26 cellular contexts compared by ENCODE assay signal in genomic region chr2:222926915-222927314, GRCh38.
"Had no signal": no experiment of that assay in that cellular context is flagged by ENCODE, and none has a peak within 500 bp of the region (broad histone marks: within the 10 kb centered on the region; RNA-seq: fewer than 3 reads in every experiment).

No MANE protein-coding gene starts in this region.

- H3K27me3 Mint-ChIP-seq: activated CD8-positive, alpha-beta memory T cell treated with anti-CD3 and anti-CD28 coated beads, Interleukin-2, amount 10 ng/mL, durations not matched to agents 7 days and 5 days; activated naive CD8-positive, alpha-beta T cell; activated T-helper 17 cell treated with anti-CD3 and anti-CD28 coated beads, Interleukin-2, amount 50 U/mL, for 72 hours had no signal

- H3K4me3 Mint-ChIP-seq: activated CD8-positive, alpha-beta memory T cell treated with anti-CD3 and anti-CD28 coated beads, Interleukin-2, amount 10 ng/mL, durations not matched to agents 7 days and 5 days; activated naive CD4-positive, alpha-beta T cell treated with anti-CD3 and anti-CD28 coated beads for 36 hours; activated naive CD8-positive, alpha-beta T cell; activated T-cell treated with anti-CD3 and anti-CD28 coated beads, Interleukin-2, amount 50 U/mL, for 4 hours; activated T-helper 17 cell treated with anti-CD3 and anti-CD28 coated beads, Interleukin-2, amount 50 U/mL, for 72 hours had no signal

- H3K27ac Mint-ChIP-seq: activated CD8-positive, alpha-beta memory T cell treated with anti-CD3 and anti-CD28 coated beads, Interleukin-2, amount 10 ng/mL, durations not matched to agents 7 days and 5 days; activated naive CD4-positive, alpha-beta T cell treated with anti-CD3 and anti-CD28 coated beads for 36 hours; activated naive CD8-positive, alpha-beta T cell; activated T-helper 17 cell treated with anti-CD3 and anti-CD28 coated beads, Interleukin-2, amount 50 U/mL, for 72 hours had no signal

- H3K4me3 ChIP-seq: Peyer's patch, SJCRH30 had no signal

- H3K4me1 Mint-ChIP-seq: activated CD8-positive, alpha-beta memory T cell treated with anti-CD3 and anti-CD28 coated beads, Interleukin-2, amount 10 ng/mL, durations not matched to agents 7 days and 5 days; activated T-helper 17 cell treated with anti-CD3 and anti-CD28 coated beads, Interleukin-2, amount 50 U/mL, for 72 hours had no signal

- H3K27me3 ChIP-seq: Peyer's patch, SJCRH30 had no signal

- H3K9me3 Mint-ChIP-seq: activated naive CD4-positive, alpha-beta T cell treated with anti-CD3 and anti-CD28 coated beads for 36 hours; activated T-cell treated with anti-CD3 and anti-CD28 coated beads, Interleukin-2, amount 50 U/mL, for 4 hours; activated T-helper 17 cell treated with anti-CD3 and anti-CD28 coated beads, Interleukin-2, amount 50 U/mL, for 72 hours had no signal

- ATAC-seq: activated CD8-positive, alpha-beta memory T cell treated with anti-CD3 and anti-CD28 coated beads, Interleukin-2, amount 10 ng/mL, durations not matched to agents 7 days and 5 days; activated T-cell treated with anti-CD3 and anti-CD28 coated beads, Interleukin-2, amount 50 U/mL, for 4 hours; activated T-helper 17 cell treated with anti-CD3 and anti-CD28 coated beads, Interleukin-2, amount 50 U/mL, for 72 hours had no signal

- H3K9me3 ChIP-seq: Peyer's patch, SJCRH30, SK-N-SH had no signal

- H3K4me1 ChIP-seq: Peyer's patch had no signal

- H3K4me2 ChIP-seq: KMS-11, SK-N-SH had no signal

- H3K27ac ChIP-seq: KMS-11, Peyer's patch, RWPE1, SJCRH30 had no signal

- H3K9ac ChIP-seq: KMS-11, SK-N-SH had no signal

- DNase-seq: activated CD4-positive, alpha-beta T cell treated with anti-CD3 and anti-CD28 coated beads for 48 hours; activated CD4-positive, alpha-beta T cell treated with anti-CD3 and anti-CD28 coated beads, Interleukin-2, amount 50 U/mL, for 48 hours; activated CD4-positive, CD25-positive, alpha-beta regulatory T cell treated with anti-CD3 and anti-CD28 coated beads, Interleukin-2, amount 50 U/mL, for 72 hours; activated CD8-positive, alpha-beta memory T cell treated with anti-CD3 and anti-CD28 coated beads, Interleukin-2, amount 10 ng/mL, durations not matched to agents 7 days and 5 days; activated gamma-delta T cell; activated naive CD4-positive, alpha-beta T cell treated with anti-CD3 and anti-CD28 coated beads for 36 hours; activated T-cell treated with anti-CD3 and anti-CD28 coated beads, Interleukin-2, amount 50 U/mL, for 4 hours; amygdala; caudate nucleus; NCI-H1092; NCI-H1417 treated with DMSO at 0.1 percent for 48 hours; NCI-H1694; NCI-H2029; NCI-H345; NCI-H510A; NCI-H526 treated with DMSO at 0.1 percent for 48 hours; NCI-H82; OCI-M1; Peyer's patch; Right ventricle myocardium superior; SJCRH30; SK-N-SH had no signal
